9 cellular contexts compared by ENCODE assay signal in the genomic region with DNA sequence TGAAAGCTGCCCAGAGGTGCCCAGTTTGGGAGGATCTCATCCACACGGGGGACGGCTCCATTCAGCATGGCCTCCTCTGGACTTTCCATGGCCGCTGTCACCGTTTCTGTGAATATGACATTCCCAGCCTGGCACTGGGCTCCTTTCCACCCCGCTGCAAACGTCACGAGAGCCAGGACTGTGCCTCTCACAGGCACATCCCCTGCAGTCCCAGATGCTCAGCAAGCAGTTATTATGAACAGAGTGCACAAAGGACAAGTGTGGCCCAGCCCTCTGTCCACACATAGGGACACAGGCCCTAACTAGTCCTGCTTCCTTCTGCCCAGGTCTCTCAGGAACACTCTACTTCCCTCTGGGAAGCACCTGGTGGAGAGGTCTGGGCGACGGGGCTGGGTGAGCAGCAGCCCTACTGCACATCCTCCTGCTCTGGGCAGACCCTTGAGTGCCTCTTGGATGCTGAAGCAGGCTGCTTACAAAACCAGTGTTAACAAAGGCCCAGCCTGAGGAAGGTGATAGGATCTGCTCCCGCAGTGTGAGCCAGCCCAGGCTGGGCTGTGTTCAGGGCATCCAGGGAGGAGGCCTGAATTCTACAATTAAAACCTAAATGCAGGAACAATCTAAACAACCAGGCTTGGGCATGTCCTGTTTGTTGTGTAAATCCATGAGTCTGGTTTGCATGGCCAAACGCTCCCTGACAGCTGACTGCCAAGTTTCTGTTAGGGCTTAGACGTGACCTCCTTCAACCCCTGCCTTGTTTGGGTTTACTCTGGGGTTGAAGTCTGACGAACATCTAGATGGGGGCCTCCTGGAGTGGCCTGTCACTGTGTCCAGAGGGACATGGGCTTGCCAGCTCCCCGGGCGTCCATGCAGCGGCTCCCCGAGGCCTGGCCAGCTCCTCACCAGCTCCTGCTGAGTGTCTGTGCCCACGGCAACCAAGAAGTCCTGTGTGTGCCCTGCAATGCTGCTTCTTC.
DNase-seq lines count a peak whose midpoint lies in the region; ATAC-seq and TF ChIP-seq lines count a peak whose summit lies in the region.
"Had no signal": no experiment of that assay in that cellular context is flagged by ENCODE, and none has a peak within 500 bp of the region (broad histone marks: within the 10 kb centered on the region; RNA-seq: fewer than 3 reads in every experiment).

No MANE protein-coding gene starts in this region.

- peak in 2 of 4 donors; percentile 6 to 13 for ATAC-seq in psoas muscle
- no peak for ATAC-seq in HG03342 (IDR thresholded peaks at IDR 0.05; ENCODE audit: unreplicated experiment)

- H3K27ac ChIP-seq in cardiac muscle cell (peak overlapping the region; percentile 53), psoas muscle (peak overlapping the region; percentile 67)

- intact Hi-C loops in psoas muscle (cut with DNase I): loop anchor here (5.0 to 10.0 kb wide), 3 partner anchors 190 to 228 kb away; no protein-coding TSS in a partner anchor
- intact Hi-C loops in MCF 10A (cut with micrococcal nuclease): no loop called here

- POLR2A ChIA-PET in MCF 10A (lab: Yijun Ruan, JAX): interaction anchor here (0.6 to 0.8 kb wide), 3 partner anchors 102 to 188 kb away, joined by 3 to 4 read pairs (median 3); no protein-coding TSS in a partner anchor
- POLR2A ChIA-PET in activated CD4-positive, alpha-beta T cell treated with anti-CD3 and anti-CD28 coated beads, Interleukin-2, amount 10 ng/mL, durations not matched to agents 7 days and 5 days (lab: Charles Lee): no interaction called here

- H3K4me1 Mint-ChIP-seq in MCF 10A (ENCODE audit: insufficient read depth, unreplicated experiment): peaks cover 7% of the 10 kb centered on the region
- H3K4me1 Mint-ChIP-seq in activated CD4-positive, alpha-beta T cell treated with anti-CD3 and anti-CD28 coated beads, Interleukin-2, amount 10 ng/mL, durations not matched to agents 7 days and 5 days: no peaks in the 10 kb centered on the region

- no peaks in the 10 kb centered on the region for H3K9me3 Mint-ChIP-seq in MCF 10A (ENCODE audit: unreplicated experiment)
- H3K9me3 Mint-ChIP-seq in activated CD4-positive, alpha-beta T cell treated with anti-CD3 and anti-CD28 coated beads, Interleukin-2, amount 10 ng/mL, durations not matched to agents 7 days and 5 days: no peaks in the 10 kb centered on the region

- TF ChIP-seq POLR2A in erythroblast (IDR thresholded peaks at IDR 0.05; ENCODE audit: low read length): no peak

- no peak overlapping the region for H3K4me3 Mint-ChIP-seq in MCF 10A (ENCODE audit: unreplicated experiment)
- no peak overlapping the region for H3K4me3 Mint-ChIP-seq in activated CD4-positive, alpha-beta T cell treated with anti-CD3 and anti-CD28 coated beads, Interleukin-2, amount 10 ng/mL, durations not matched to agents 7 days and 5 days

- 33 to 44% (median 33%) methylated on average over 15 to 18 of the region's 18 CpGs for WGBS in psoas muscle, 3 donors

- DNase-seq in DMS53 treated with DMSO at 0.1 percent for 48 hours (lab: John Stamatoyannopoulos, UW; ENCODE audit: unreplicated experiment) (peak; percentile 10), NCI-H510A (lab: John Stamatoyannopoulos, UW) (peak; percentile 76), cardiac muscle cell (ENCODE audit: low read depth in 1 of 2, low spot score in 1 of 2) (no peak), psoas muscle (peak in 1 of 2 donors; percentile 70), MCF 10A (ENCODE audit: unreplicated experiment) (no peak), erythroblast (lab: John Stamatoyannopoulos, UW) (no peak)
- no peak for DNase-seq in activated CD4-positive, alpha-beta T cell treated with anti-CD3 and anti-CD28 coated beads, Interleukin-2, amount 10 ng/mL, durations not matched to agents 7 days and 5 days
- DNase-seq: central memory CD4-positive, alpha-beta T cell had no signal

- TF ChIP-seq CTCF in cardiac muscle cell (IDR thresholded peaks at IDR 0.05; ENCODE audit: low read depth, low read length) (no peak), psoas muscle (IDR thresholded peaks at IDR 0.05) (no peak), MCF 10A (IDR thresholded peaks at IDR 0.05; ENCODE audit: unreplicated experiment) (no peak)

- H3K36me3 Mint-ChIP-seq in MCF 10A (ENCODE audit: insufficient read depth, unreplicated experiment): no peaks in the 10 kb centered on the region
- no peaks in the 10 kb centered on the region for H3K36me3 Mint-ChIP-seq in activated CD4-positive, alpha-beta T cell treated with anti-CD3 and anti-CD28 coated beads, Interleukin-2, amount 10 ng/mL, durations not matched to agents 7 days and 5 days (ENCODE audit: low read depth)

- H3K9me3 ChIP-seq in cardiac muscle cell (ENCODE audit: low read depth): no peaks in the 10 kb centered on the region
- no peaks in the 10 kb centered on the region for H3K9me3 ChIP-seq in psoas muscle

- no peak overlapping the region for H3K4me3 ChIP-seq in cardiac muscle cell
- H3K4me3 ChIP-seq in psoas muscle: no peak overlapping the region

- CTCF ChIA-PET in MCF 10A (lab: Yijun Ruan, JAX): no interaction called here
- CTCF ChIA-PET in activated CD4-positive, alpha-beta T cell treated with anti-CD3 and anti-CD28 coated beads, Interleukin-2, amount 10 ng/mL, durations not matched to agents 7 days and 5 days (lab: Charles Lee): interaction anchor here (1.4 kb wide), 1 partner anchor 35 kb away, joined by 3 read pairs; no protein-coding TSS in a partner anchor

- BruUV-seq in MCF 10A (replicated peaks; lab: Mats Ljungman, UMichigan): no TSS peak

- H3K36me3 ChIP-seq in cardiac muscle cell (no peaks in the 10 kb centered on the region), psoas muscle (ENCODE audit: insufficient read depth in 1 of 2, low read depth in 1 of 2) (no peaks in the 10 kb centered on the region)

- no peaks in the 10 kb centered on the region for H3K27me3 Mint-ChIP-seq in MCF 10A (ENCODE audit: insufficient read depth, unreplicated experiment)
- H3K27me3 Mint-ChIP-seq in activated CD4-positive, alpha-beta T cell treated with anti-CD3 and anti-CD28 coated beads, Interleukin-2, amount 10 ng/mL, durations not matched to agents 7 days and 5 days: no peaks in the 10 kb centered on the region

- H3K27me3 ChIP-seq in cardiac muscle cell (no peaks in the 10 kb centered on the region), psoas muscle (ENCODE audit: insufficient read depth in 3 of 3, low read length in 2 of 3) (no peaks in the 10 kb centered on the region)

- H3K4me1 ChIP-seq in cardiac muscle cell (ENCODE audit: low read depth) (peaks cover 41% of the 10 kb centered on the region), psoas muscle (peaks cover 66% of the 10 kb centered on the region)

- H3K27ac Mint-ChIP-seq in MCF 10A (ENCODE audit: low read depth, unreplicated experiment): no peak overlapping the region
- H3K27ac Mint-ChIP-seq in activated CD4-positive, alpha-beta T cell treated with anti-CD3 and anti-CD28 coated beads, Interleukin-2, amount 10 ng/mL, durations not matched to agents 7 days and 5 days: no peak overlapping the region

Comparison
In these comparisons a context has a peak if more than half of its experiments do, and no peak if none do; other contexts are left out.
1. DNase-seq: peak in DMS53 treated with DMSO at 0.1 percent for 48 hours (single experiment) and NCI-H510A (single experiment); none in cardiac muscle cell (0 of 2), MCF 10A (single experiment), erythroblast (0 of 2) and activated CD4-positive, alpha-beta T cell treated with anti-CD3 and anti-CD28 coated beads, Interleukin-2, amount 10 ng/mL, durations not matched to agents 7 days and 5 days (single experiment).